In the genomic region with DNA sequence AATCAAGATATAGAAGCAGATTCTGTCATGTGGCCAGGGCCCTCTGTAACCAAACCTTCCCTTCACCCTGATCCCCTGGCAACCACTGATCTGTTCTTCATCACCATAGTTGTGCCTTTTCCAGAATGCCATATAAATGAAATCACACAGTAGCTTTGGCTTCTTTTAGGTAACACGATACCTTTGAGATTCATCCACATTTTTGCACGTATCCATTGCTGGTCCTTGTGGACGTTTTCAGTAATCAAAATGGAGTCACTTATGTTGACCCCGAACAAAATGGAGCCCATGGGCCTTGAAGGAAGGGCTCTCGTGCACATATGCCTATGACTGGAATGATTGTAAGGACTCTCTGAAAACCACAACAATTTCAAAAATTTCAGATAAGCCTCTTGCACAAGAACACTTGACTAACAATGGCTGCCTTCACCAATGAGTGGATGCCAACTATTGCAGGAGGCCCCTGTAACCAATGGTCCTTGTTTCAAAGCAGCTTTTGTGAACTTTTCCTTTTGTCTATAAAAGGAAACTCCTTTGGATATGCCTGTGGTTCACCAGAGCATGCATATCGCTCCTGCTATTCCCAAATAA, we compare ENCODE assay signal across 9 cellular contexts.
A peak's percentile ranks its signal among the peaks of the same experiment; 100 is the strongest.
DNase-seq lines count a peak whose midpoint lies in the region; ATAC-seq and FAIRE-seq lines count a peak whose summit lies in the region.
"Had no signal": no experiment of that assay in that cellular context is flagged by ENCODE, and none has a peak within 500 bp of the region (broad histone marks: within the 10 kb centered on the region; RNA-seq: fewer than 3 reads in every experiment).

No MANE protein-coding gene starts in this region.

- FAIRE-seq in TTC549 (lab: Jason Lieb, UNC) = peak; percentile 55

- ATAC-seq in GM21526 (IDR thresholded peaks at IDR 0.05; ENCODE audit: low FRiP score, unreplicated experiment) (no peak), GM18511 (IDR thresholded peaks at IDR 0.05; ENCODE audit: unreplicated experiment) (no peak), HG03571 (IDR thresholded peaks at IDR 0.05; ENCODE audit: unreplicated experiment) (no peak)

- DNase-seq in A172 (ENCODE audit: low spot score) = peak; percentile 98
- DNase-seq in HT-29 (ENCODE audit: low spot score) = peak; percentile 30
- DNase-seq in hepatic stellate cell (ENCODE audit: low spot score) = peak; percentile 77
- DNase-seq in stimulated activated CD4-positive, alpha-beta T cell treated with anti-CD3 and anti-CD28 coated beads, Interleukin-2, amount 100 ng/mL, for 24 hours = no peak
- DNase-seq: NCI-H1417 treated with DMSO at 0.1 percent for 48 hours had no signal

Comparison
In these comparisons a context has a peak if more than half of its experiments do, and no peak if none do; other contexts are left out.
1. DNase-seq: peak in A172 (single experiment), HT-29 (single experiment) and hepatic stellate cell (single experiment); none in stimulated activated CD4-positive, alpha-beta T cell treated with anti-CD3 and anti-CD28 coated beads, Interleukin-2, amount 100 ng/mL, for 24 hours (0 of 2).